In the genomic region with DNA sequence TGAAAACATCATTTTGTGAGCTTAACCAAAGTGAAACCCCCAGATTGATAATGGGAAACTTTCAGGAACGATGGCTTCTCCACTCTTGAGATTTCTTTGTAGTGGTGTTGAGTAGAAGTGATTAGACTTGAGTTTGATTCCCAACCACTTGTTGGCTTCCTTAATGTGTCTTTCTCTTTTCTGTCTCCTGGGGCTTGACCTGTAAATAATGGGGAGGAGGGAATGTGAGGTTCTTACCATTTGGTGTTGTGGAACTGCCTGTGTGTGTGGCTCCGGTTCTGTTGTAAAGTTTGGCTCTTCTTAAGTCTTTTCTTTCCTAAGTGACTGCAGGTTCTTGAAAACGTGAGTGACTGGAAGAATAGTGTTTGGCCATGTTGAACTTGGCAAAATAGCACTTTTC, we compare ENCODE assay signal across 1 cellular context.
TF ChIP-seq lines count a peak whose summit lies in the region.

No MANE protein-coding gene starts in this region.

TF ChIP-seq in WTC11, 78 proteins besides CTCF, POLR2A, EP300 and RAD21 (continued from another document):
- TF ChIP-seq, protein P1, sequence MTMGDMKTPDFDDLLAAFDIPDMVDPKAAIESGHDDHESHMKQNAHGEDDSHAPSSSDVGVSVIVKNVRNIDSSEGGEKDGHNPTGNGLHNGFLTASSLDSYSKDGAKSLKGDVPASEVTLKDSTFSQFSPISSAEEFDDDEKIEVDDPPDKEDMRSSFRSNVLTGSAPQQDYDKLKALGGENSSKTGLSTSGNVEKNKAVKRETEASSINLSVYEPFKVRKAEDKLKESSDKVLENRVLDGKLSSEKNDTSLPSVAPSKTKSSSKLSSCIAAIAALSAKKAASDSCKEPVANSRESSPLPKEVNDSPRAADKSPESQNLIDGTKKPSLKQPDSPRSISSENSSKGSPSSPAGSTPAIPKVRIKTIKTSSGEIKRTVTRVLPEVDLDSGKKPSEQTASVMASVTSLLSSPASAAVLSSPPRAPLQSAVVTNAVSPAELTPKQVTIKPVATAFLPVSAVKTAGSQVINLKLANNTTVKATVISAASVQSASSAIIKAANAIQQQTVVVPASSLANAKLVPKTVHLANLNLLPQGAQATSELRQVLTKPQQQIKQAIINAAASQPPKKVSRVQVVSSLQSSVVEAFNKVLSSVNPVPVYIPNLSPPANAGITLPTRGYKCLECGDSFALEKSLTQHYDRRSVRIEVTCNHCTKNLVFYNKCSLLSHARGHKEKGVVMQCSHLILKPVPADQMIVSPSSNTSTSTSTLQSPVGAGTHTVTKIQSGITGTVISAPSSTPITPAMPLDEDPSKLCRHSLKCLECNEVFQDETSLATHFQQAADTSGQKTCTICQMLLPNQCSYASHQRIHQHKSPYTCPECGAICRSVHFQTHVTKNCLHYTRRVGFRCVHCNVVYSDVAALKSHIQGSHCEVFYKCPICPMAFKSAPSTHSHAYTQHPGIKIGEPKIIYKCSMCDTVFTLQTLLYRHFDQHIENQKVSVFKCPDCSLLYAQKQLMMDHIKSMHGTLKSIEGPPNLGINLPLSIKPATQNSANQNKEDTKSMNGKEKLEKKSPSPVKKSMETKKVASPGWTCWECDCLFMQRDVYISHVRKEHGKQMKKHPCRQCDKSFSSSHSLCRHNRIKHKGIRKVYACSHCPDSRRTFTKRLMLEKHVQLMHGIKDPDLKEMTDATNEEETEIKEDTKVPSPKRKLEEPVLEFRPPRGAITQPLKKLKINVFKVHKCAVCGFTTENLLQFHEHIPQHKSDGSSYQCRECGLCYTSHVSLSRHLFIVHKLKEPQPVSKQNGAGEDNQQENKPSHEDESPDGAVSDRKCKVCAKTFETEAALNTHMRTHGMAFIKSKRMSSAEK (CRISPR knock-in tag; IDR thresholded peaks at IDR 0.05; ENCODE audit: borderline replicate concordance), result no peak
- TF ChIP-seq TEAD4 (CRISPR knock-in tag; IDR thresholded peaks at IDR 0.05), result no peak
- no peak for TF ChIP-seq RELA (CRISPR knock-in tag; IDR thresholded peaks at IDR 0.05; ENCODE audit: borderline replicate concordance)
- TF ChIP-seq, protein P2, sequence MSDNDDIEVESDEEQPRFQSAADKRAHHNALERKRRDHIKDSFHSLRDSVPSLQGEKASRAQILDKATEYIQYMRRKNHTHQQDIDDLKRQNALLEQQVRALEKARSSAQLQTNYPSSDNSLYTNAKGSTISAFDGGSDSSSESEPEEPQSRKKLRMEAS (CRISPR knock-in tag; IDR thresholded peaks at IDR 0.05), result no peak
- TF ChIP-seq, protein P3, sequence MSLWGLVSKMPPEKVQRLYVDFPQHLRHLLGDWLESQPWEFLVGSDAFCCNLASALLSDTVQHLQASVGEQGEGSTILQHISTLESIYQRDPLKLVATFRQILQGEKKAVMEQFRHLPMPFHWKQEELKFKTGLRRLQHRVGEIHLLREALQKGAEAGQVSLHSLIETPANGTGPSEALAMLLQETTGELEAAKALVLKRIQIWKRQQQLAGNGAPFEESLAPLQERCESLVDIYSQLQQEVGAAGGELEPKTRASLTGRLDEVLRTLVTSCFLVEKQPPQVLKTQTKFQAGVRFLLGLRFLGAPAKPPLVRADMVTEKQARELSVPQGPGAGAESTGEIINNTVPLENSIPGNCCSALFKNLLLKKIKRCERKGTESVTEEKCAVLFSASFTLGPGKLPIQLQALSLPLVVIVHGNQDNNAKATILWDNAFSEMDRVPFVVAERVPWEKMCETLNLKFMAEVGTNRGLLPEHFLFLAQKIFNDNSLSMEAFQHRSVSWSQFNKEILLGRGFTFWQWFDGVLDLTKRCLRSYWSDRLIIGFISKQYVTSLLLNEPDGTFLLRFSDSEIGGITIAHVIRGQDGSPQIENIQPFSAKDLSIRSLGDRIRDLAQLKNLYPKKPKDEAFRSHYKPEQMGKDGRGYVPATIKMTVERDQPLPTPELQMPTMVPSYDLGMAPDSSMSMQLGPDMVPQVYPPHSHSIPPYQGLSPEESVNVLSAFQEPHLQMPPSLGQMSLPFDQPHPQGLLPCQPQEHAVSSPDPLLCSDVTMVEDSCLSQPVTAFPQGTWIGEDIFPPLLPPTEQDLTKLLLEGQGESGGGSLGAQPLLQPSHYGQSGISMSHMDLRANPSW (CRISPR knock-in tag; conservative IDR thresholded peaks at IDR 0.05; ENCODE audit: low read depth), result no peak
- TF ChIP-seq NR1H2 (CRISPR knock-in tag; IDR thresholded peaks at IDR 0.05), result no peak
TF ChIP-seq in WTC11: peak in this region for 0.
